2 cellular contexts compared by ENCODE assay signal in the genomic region with DNA sequence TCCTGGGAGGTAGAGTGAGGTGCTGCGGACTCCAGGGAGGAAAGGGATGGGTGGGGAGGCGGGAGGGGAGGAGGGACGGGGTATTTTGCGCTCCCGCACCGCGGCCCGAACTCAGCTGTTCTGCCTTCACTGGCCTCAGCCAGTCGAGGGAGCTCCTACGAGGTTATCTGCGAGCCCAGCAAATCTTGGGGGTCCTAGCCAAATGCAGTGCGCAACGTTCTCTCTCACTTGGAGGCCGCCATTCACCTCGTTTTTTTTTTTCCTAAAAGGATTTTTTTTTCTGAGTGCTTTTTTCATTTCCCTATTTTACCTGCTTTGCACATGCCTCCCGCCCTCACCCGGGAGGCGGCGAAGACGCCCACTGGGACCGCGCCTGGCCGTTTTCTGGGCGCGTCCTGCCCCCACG.
TF ChIP-seq lines count a peak whose summit lies in the region.

No MANE protein-coding gene starts in this region.

TF ChIP-seq in A549, 52 proteins besides CTCF, POLR2A, EP300 and RAD21 (continued from another document):
- TF ChIP-seq, protein P1, sequence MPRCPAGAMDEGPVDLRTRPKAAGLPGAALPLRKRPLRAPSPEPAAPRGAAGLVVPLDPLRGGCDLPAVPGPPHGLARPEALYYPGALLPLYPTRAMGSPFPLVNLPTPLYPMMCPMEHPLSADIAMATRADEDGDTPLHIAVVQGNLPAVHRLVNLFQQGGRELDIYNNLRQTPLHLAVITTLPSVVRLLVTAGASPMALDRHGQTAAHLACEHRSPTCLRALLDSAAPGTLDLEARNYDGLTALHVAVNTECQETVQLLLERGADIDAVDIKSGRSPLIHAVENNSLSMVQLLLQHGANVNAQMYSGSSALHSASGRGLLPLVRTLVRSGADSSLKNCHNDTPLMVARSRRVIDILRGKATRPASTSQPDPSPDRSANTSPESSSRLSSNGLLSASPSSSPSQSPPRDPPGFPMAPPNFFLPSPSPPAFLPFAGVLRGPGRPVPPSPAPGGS (IDR thresholded peaks at IDR 0.05), result no peak

TF ChIP-seq in HepG2, 621 proteins besides CTCF, POLR2A, EP300 and RAD21:
- TF ChIP-seq, protein P2, sequence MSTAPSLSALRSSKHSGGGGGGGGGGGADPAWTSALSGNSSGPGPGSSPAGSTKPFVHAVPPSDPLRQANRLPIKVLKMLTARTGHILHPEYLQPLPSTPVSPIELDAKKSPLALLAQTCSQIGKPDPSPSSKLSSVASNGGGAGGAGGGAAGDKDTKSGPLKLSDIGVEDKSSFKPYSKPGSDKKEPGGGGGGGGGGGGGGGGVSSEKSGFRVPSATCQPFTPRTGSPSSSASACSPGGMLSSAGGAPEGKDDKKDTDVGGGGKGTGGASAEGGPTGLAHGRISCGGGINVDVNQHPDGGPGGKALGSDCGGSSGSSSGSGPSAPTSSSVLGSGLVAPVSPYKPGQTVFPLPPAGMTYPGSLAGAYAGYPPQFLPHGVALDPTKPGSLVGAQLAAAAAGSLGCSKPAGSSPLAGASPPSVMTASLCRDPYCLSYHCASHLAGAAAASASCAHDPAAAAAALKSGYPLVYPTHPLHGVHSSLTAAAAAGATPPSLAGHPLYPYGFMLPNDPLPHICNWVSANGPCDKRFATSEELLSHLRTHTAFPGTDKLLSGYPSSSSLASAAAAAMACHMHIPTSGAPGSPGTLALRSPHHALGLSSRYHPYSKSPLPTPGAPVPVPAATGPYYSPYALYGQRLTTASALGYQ (CRISPR knock-in tag; IDR thresholded peaks at IDR 0.05), result no peak
- TF ChIP-seq PCBP1 (IDR thresholded peaks at IDR 0.05; ENCODE audit: borderline replicate concordance, low read depth, low read length) (0 out of 2 replicates have a peak, but pooled peaks have one; percentile 72), ZNF615 (CRISPR knock-in tag; IDR thresholded peaks at IDR 0.05; ENCODE audit: borderline replicate concordance) (no peak), PPARG (CRISPR knock-in tag; conservative IDR thresholded peaks at IDR 0.05) (0 out of 2 replicates have a peak, but pooled peaks have one; percentile 1), THAP11 (CRISPR knock-in tag; IDR thresholded peaks at IDR 0.05) (no peak), HMG20B (CRISPR knock-in tag; conservative IDR thresholded peaks at IDR 0.05) (0 out of 2 replicates have a peak, but pooled peaks have one; percentile 3), SNAI1 (CRISPR knock-in tag; IDR thresholded peaks at IDR 0.05; ENCODE audit: borderline replicate concordance) (0 out of 2 replicates have a peak, but pooled peaks have one; percentile 48), ZNF20 (CRISPR knock-in tag; IDR thresholded peaks at IDR 0.05) (peak; percentile 24; the same call in 1 of the 2 replicates), ZSCAN30 (CRISPR knock-in tag; IDR thresholded peaks at IDR 0.05) (no peak; the same call in 1 of the 2 replicates), SRSF1 (optimal IDR thresholded peaks at IDR 0.05; ENCODE audit: low read depth, low read length) (peak; percentile 80), FOXC1 (CRISPR knock-in tag; IDR thresholded peaks at IDR 0.05; ENCODE audit: borderline replicate concordance) (no peak), SCMH1 (CRISPR knock-in tag; IDR thresholded peaks at IDR 0.05; ENCODE audit: borderline replicate concordance) (no peak), ISX (CRISPR knock-in tag; conservative IDR thresholded peaks at IDR 0.05) (0 out of 2 replicates have a peak, but pooled peaks have one; percentile 0), FOXM1 (CRISPR knock-in tag; IDR thresholded peaks at IDR 0.05) (no peak), ZFP82 (CRISPR knock-in tag; IDR thresholded peaks at IDR 0.05; ENCODE audit: borderline replicate concordance) (peak; percentile 6; the same call in 1 of the 2 replicates), ZNF660 (CRISPR knock-in tag; IDR thresholded peaks at IDR 0.05; ENCODE audit: borderline replicate concordance, low read depth) (no peak), TOPORS (CRISPR knock-in tag; IDR thresholded peaks at IDR 0.05) (no peak), ZNF883 (CRISPR knock-in tag; IDR thresholded peaks at IDR 0.05; ENCODE audit: not compliant biosample characterization) (no peak), ZNF136 (CRISPR knock-in tag; IDR thresholded peaks at IDR 0.05; ENCODE audit: low read depth) (no peak), NCOA1 (CRISPR knock-in tag; IDR thresholded peaks at IDR 0.05) (no peak)
- TF ChIP-seq, protein P3, sequence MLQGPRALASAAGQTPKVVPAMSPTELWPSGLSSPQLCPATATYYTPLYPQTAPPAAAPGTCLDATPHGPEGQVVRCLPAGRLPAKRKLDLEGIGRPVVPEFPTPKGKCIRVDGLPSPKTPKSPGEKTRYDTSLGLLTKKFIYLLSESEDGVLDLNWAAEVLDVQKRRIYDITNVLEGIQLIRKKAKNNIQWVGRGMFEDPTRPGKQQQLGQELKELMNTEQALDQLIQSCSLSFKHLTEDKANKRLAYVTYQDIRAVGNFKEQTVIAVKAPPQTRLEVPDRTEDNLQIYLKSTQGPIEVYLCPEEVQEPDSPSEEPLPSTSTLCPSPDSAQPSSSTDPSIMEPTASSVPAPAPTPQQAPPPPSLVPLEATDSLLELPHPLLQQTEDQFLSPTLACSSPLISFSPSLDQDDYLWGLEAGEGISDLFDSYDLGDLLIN (CRISPR knock-in tag; IDR thresholded peaks at IDR 0.05; ENCODE audit: borderline replicate concordance), result peak; percentile 5; the same call in 1 of the 2 replicates
TF ChIP-seq in HepG2: peak in this region for 9.
